Comparison of ENCODE assay signal across 8 cellular contexts in the genomic region with DNA sequence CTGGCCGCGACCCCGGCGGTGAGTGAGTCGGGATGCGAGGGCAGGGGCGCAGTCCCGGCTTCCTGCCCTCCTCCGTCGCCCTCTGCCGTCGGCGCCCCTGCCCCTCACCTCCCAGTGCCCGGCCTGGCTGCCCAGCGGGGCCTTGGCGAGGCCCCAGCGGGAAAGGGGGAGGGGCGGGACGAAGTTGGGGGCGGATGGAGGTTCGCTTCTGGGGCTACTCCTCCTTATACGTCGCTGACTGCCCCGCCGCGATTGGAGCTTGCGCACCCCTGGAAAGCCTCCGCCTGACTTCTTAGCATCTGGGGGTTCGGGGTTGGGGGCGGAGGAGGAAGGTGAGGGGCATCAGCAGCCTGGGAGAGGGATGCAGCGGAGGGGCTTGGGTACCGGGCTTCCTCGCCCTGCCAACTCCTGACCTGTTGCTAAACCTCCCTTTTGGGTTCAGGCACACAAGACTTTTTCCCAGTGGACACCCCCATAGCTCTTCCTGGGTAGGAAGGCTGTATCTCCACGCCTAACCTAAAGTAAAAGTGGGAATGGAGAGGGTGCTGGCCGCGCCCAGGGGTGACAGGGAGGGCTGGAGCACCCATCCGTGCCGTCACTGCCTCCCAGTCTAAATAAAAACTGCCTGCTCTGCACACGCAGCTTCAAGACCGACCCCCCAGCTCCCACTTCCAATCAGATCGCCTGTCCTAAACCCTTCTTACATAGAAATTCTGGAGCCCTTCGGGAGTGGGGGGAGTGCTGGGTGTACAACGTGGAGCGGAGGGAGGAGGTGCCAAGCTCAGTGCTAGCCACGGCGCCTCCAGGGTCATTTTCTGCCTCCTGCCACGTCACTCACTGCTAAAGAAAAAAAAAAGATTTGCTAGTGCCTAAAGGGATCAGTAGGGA. TPM values are rescaled to one million over a fixed set of nuclear protein-coding genes. Genes with fewer than 3 reads are reported as not detected.
DNase-seq lines count a peak whose midpoint lies in the region; ATAC-seq and TF ChIP-seq lines count a peak whose summit lies in the region.

No MANE protein-coding gene starts in this region.

- H3K27ac Mint-ChIP-seq in endothelial cell (ENCODE audit: unreplicated experiment) (peak overlapping the region; percentile 91), mesothelial cell of epicardium (peak overlapping the region; percentile 98)

- H3K4me3 Mint-ChIP-seq in endothelial cell (ENCODE audit: unreplicated experiment) (peak overlapping the region; percentile 100), mesothelial cell of epicardium (peak overlapping the region; percentile 99)

- peak; percentile 78 for DNase-seq in AG20443 (ENCODE audit: low spot score)
- DNase-seq in NCI-H774 (lab: John Stamatoyannopoulos, UW), result peak; percentile 76
- peak; percentile 49 for DNase-seq in activated CD8-positive, alpha-beta memory T cell treated with anti-CD3 and anti-CD28 coated beads, Interleukin-2, amount 50 U/mL, for 4 hours
- peak; percentile 75 for DNase-seq in endothelial cell (ENCODE audit: low spot score)
- DNase-seq in mesothelial cell of epicardium (ENCODE audit: low spot score in 2 of 2, unreplicated experiment in 2 of 2), result peak; percentile 20 to 51
- DNase-seq in stimulated activated CD8-positive, alpha-beta memory T cell treated with anti-CD3 and anti-CD28 coated beads, Interleukin-15, amount 100 ng/mL, for 48 hours (ENCODE audit: low read depth in 2 of 2), result peak; percentile 32 to 45

- H3K9me3 Mint-ChIP-seq in endothelial cell (ENCODE audit: unreplicated experiment), result no peaks in the 10 kb centered on the region
- H3K9me3 Mint-ChIP-seq in mesothelial cell of epicardium, result no peaks in the 10 kb centered on the region

- peaks cover 11% of the 10 kb centered on the region for H3K27me3 Mint-ChIP-seq in endothelial cell (ENCODE audit: unreplicated experiment)
- H3K27me3 Mint-ChIP-seq in mesothelial cell of epicardium (ENCODE audit: low read depth), result peaks cover 4% of the 10 kb centered on the region

- H3K4me1 Mint-ChIP-seq in endothelial cell (ENCODE audit: unreplicated experiment) (peaks cover 13% of the 10 kb centered on the region), mesothelial cell of epicardium (peaks cover 33% of the 10 kb centered on the region)

- ATAC-seq in GM18907 (IDR thresholded peaks at IDR 0.05; ENCODE audit: unreplicated experiment) (peak; percentile 47), HG03342 (IDR thresholded peaks at IDR 0.05; ENCODE audit: unreplicated experiment) (peak; percentile 29)

- no peaks in the 10 kb centered on the region for H3K36me3 Mint-ChIP-seq in endothelial cell (ENCODE audit: low read depth, unreplicated experiment)
- no peaks in the 10 kb centered on the region for H3K36me3 Mint-ChIP-seq in mesothelial cell of epicardium

- no peak for TF ChIP-seq CTCF in endothelial cell (IDR thresholded peaks at IDR 0.05; ENCODE audit: unreplicated experiment)
- TF ChIP-seq CTCF in mesothelial cell of epicardium (IDR thresholded peaks at IDR 0.05; ENCODE audit: unreplicated experiment), result no peak

RNA-seq across cellular contexts. Expression of gene TMEM263, which starts 0.6 kb away (rescaled TPM):
- total RNA-seq in endothelial cell (ENCODE audit: unreplicated experiment), result 26.1 TPM
- total RNA-seq in mesothelial cell of epicardium, result 73.0 to 76.2 TPM (median 76.1 TPM) in 3 replicates

RNA-seq across cellular contexts. Expression of gene MTERF2, which starts 30.7 kb away (rescaled TPM):
- total RNA-seq in endothelial cell (ENCODE audit: unreplicated experiment), result 7.7 TPM
- total RNA-seq in mesothelial cell of epicardium, result 19.9 to 24.5 TPM (median 21.2 TPM) in 3 replicates

Comparison
In these comparisons a context has a peak if more than half of its experiments do, and no peak if none do; other contexts are left out.
1. Peak in every context shown above with its lines: DNase-seq and ATAC-seq.